In genomic region chr2:111161971-111162370, GRCh38 we compare ENCODE assay signal across 12 cellular contexts. TPM values are rescaled to one million over a fixed set of nuclear protein-coding genes. Genes with fewer than 3 reads are reported as not detected.
A peak's percentile ranks its signal among the peaks of the same experiment; 100 is the strongest.
DNase-seq lines count a peak whose midpoint lies in the region; ATAC-seq, FAIRE-seq and TF ChIP-seq lines count a peak whose summit lies in the region.
"Had no signal": no experiment of that assay in that cellular context is flagged by ENCODE, and none has a peak within 500 bp of the region (broad histone marks: within the 10 kb centered on the region; RNA-seq: fewer than 3 reads in every experiment).

No MANE protein-coding gene starts in this region.

- no peak overlapping the region for H3K4me3 ChIP-seq in prostate gland
- H3K4me3 ChIP-seq: skin epidermis had no signal

- H3K4me1 ChIP-seq in prostate gland (replicated peaks): no peaks in the 10 kb centered on the region

- ATAC-seq in HG03097 (IDR thresholded peaks at IDR 0.05; ENCODE audit: low FRiP score, unreplicated experiment) (no peak), GM21526 (IDR thresholded peaks at IDR 0.05; ENCODE audit: low FRiP score, unreplicated experiment) (no peak)

- peaks cover 0 to 3% of the 10 kb centered on the region in 2 donors for H3K36me3 ChIP-seq in prostate gland

- in situ Hi-C loops in G401 (cut with HindIII; ENCODE audit: low sequenced_read_pairs): no loop called here

- no peak overlapping the region for H3K27ac ChIP-seq in prostate gland
- H3K27ac ChIP-seq: skin epidermis had no signal

- no peak for FAIRE-seq in frontal cortex (lab: Jason Lieb, UNC)

- DNase-seq in G401 (ENCODE audit: low spot score): peak; percentile 5
- peak; percentile 20 for DNase-seq in NCI-H524 treated with DMSO at 0.1 percent for 48 hours (lab: John Stamatoyannopoulos, UW)
- DNase-seq in frontal cortex (ENCODE audit: low spot score in 2 of 2): peak; percentile 32 to 40
- DNase-seq in prostate gland (ENCODE audit: low spot score): peak; percentile 87
- DNase-seq in HCEC 1CT: no peak
- DNase-seq in GM19238 (ENCODE audit: insufficient read length, low spot score): no peak
- DNase-seq: activated CD4-positive, alpha-beta T cell treated with anti-CD3 and anti-CD28 coated beads for 36 hours; naive B cell; NCI-H748 treated with DMSO at 0.1 percent for 48 hours had no signal

- WGBS in prostate gland: 37% methylated on average over 12 of the region's 12 CpGs

- no peaks in the 10 kb centered on the region for H3K9me3 ChIP-seq in prostate gland

- intact Hi-C loops in prostate gland (cut with DNase I): no loop called here

- no peak for TF ChIP-seq CTCF in prostate gland (IDR thresholded peaks at IDR 0.05)

- H3K27me3 ChIP-seq in prostate gland (replicated peaks; ENCODE audit: insufficient read depth): no peaks in the 10 kb centered on the region

- TF ChIP-seq POLR2A in prostate gland (IDR thresholded peaks at IDR 0.05): no peak

RNA-seq across cellular contexts. Expression of gene BCL2L11, which starts 41.3 kb away (rescaled TPM):
- total RNA-seq in G401 (2014; rRNA removed; shearing (Covaris generic)): 2.4 and 9.7 TPM in 2 replicates
- 4.5 TPM for total RNA-seq in frontal cortex
- 10 to 100 TPM; 28.3 to 55.3 TPM for total RNA-seq in prostate gland

Comparison
In these comparisons a context has a peak if more than half of its experiments do, and no peak if none do; other contexts are left out.
1. DNase-seq: peak in G401 (single experiment), NCI-H524 treated with DMSO at 0.1 percent for 48 hours (single experiment), frontal cortex (2 of 2) and prostate gland (single experiment); none in HCEC 1CT (single experiment) and GM19238 (single experiment).